In the genomic region with DNA sequence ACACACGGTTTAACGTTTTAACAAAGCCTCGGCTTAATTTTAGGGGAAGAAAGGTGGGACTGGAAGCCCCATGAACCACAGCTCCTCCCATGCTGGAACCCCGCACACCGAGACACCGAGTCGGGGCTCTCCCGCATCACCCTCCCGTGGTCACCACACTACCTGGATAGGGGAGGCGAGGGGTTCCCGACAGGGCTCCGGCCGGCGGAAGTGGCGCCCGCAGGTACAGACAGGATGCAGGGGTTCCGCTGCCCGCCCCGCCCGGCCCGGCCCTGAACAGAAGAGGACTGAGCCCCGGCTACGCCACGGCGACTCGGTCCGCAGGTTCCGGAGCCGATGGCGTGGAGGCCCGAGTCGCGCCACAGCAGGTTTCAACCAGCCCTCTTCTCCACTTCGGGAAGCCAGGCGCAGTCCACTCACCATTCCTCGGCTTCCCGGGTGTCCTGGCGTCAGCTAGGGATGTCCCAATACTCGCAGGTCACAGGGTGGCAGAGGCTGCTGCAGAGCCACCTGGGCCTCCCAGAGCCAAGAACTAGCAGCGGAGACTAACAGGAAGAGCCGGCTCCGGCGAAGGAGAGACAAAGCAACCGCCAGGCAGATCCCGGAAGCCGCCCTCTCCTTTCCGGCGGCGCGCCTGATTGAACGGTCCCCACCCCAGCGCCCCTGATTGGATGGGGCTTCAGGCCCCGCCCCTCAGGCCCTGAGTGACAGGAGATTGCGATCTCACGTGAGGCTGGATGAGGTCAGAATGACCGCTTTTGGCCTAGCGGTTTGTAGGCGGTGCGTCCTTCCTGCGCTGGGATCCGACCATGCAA, we compare ENCODE assay signal across 1 cellular context.
A peak's percentile ranks its signal among the peaks of the same experiment; 100 is the strongest.
TF ChIP-seq lines count a peak whose summit lies in the region.

A gene (minus strand): TSS at position 580 of the 815 bp plus-strand sequence. CDS start 157 bp downstream, at position 423.

TF ChIP-seq in HepG2, 621 proteins besides CTCF, POLR2A, EP300 and RAD21 (continued from another document and continues in another):
- 0 out of 2 replicates have a peak, but pooled peaks have one; percentile 26 for TF ChIP-seq RNF2 (conservative IDR thresholded peaks at IDR 0.05; ENCODE audit: low read depth)
- TF ChIP-seq GATAD2A (CRISPR knock-in tag; IDR thresholded peaks at IDR 0.05), result peak; percentile 59
- peak; percentile 58; the same call in 1 of the 2 replicates for TF ChIP-seq ZMAT3 (CRISPR knock-in tag; conservative IDR thresholded peaks at IDR 0.05)
- TF ChIP-seq REL (CRISPR knock-in tag; conservative IDR thresholded peaks at IDR 0.05), result 0 out of 2 replicates have a peak, but pooled peaks have one; percentile 36
- TF ChIP-seq, protein P1, sequence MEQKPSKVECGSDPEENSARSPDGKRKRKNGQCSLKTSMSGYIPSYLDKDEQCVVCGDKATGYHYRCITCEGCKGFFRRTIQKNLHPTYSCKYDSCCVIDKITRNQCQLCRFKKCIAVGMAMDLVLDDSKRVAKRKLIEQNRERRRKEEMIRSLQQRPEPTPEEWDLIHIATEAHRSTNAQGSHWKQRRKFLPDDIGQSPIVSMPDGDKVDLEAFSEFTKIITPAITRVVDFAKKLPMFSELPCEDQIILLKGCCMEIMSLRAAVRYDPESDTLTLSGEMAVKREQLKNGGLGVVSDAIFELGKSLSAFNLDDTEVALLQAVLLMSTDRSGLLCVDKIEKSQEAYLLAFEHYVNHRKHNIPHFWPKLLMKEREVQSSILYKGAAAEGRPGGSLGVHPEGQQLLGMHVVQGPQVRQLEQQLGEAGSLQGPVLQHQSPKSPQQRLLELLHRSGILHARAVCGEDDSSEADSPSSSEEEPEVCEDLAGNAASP (CRISPR knock-in tag; IDR thresholded peaks at IDR 0.05; ENCODE audit: borderline replicate concordance), result peak; percentile 40; the same call in 1 of the 2 replicates
- TF ChIP-seq HDAC1 (CRISPR knock-in tag; IDR thresholded peaks at IDR 0.05), result peak; percentile 87
- 0 out of 2 replicates have a peak, but pooled peaks have one; percentile 73 for TF ChIP-seq ZNF235 (CRISPR knock-in tag; IDR thresholded peaks at IDR 0.05; ENCODE audit: borderline replicate concordance)
- peak; percentile 56; the same call in 1 of the 2 replicates for TF ChIP-seq NKX3-1 (CRISPR knock-in tag; IDR thresholded peaks at IDR 0.05)
- TF ChIP-seq, protein P2, sequence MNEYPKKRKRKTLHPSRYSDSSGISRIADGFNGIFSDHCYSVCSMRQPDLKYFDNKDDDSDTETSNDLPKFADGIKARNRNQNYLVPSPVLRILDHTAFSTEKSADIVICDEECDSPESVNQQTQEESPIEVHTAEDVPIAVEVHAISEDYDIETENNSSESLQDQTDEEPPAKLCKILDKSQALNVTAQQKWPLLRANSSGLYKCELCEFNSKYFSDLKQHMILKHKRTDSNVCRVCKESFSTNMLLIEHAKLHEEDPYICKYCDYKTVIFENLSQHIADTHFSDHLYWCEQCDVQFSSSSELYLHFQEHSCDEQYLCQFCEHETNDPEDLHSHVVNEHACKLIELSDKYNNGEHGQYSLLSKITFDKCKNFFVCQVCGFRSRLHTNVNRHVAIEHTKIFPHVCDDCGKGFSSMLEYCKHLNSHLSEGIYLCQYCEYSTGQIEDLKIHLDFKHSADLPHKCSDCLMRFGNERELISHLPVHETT (CRISPR knock-in tag; conservative IDR thresholded peaks at IDR 0.05), result no peak
- TF ChIP-seq, protein P3, sequence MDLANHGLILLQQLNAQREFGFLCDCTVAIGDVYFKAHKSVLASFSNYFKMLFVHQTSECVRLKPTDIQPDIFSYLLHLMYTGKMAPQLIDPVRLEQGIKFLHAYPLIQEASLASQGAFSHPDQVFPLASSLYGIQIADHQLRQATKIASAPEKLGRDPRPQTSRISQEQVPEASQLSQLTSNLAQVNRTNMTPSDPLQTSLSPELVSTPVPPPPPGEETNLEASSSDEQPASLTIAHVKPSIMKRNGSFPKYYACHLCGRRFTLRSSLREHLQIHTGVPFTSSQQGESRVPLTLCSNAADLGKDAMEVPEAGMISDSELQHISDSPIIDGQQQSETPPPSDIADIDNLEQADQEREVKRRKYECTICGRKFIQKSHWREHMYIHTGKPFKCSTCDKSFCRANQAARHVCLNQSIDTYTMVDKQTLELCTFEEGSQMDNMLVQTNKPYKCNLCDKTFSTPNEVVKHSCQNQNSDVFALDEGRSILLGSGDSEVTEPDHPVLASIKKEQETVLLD (CRISPR knock-in tag; IDR thresholded peaks at IDR 0.05; ENCODE audit: low read depth), result 0 out of 2 replicates have a peak, but pooled peaks have one; percentile 31
- TF ChIP-seq ZNF670 (CRISPR knock-in tag; IDR thresholded peaks at IDR 0.05; ENCODE audit: borderline replicate concordance), result 0 out of 2 replicates have a peak, but pooled peaks have one; percentile 25
- no peak for TF ChIP-seq HES4 (CRISPR knock-in tag; IDR thresholded peaks at IDR 0.05; ENCODE audit: borderline replicate concordance)
- TF ChIP-seq BORCS8-MEF2B (CRISPR knock-in tag; IDR thresholded peaks at IDR 0.05), result peak; percentile 73
- TF ChIP-seq ZNF703 (CRISPR knock-in tag; IDR thresholded peaks at IDR 0.05; ENCODE audit: borderline replicate concordance), result peak; percentile 25; the same call in 1 of the 2 replicates
- no peak for TF ChIP-seq NONO (IDR thresholded peaks at IDR 0.05)
- TF ChIP-seq NONO (CRISPR knock-in tag; conservative IDR thresholded peaks at IDR 0.05), result peak; percentile 87
- TF ChIP-seq, protein P4, sequence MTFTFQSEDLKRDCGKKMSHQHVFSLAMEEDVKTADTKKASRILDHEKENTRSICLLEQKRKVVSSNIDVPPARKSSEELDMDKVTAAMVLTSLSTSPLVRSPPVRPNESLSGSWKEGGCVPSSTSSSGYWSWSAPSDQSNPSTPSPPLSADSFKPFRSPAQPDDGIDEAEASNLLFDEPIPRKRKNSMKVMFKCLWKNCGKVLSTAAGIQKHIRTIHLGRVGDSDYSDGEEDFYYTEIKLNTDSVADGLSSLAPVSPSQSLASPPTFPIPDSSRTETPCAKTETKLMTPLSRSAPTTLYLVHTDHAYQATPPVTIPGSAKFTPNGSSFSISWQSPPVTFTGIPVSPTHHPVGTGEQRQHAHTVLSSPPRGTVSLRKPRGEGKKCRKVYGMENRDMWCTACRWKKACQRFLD (CRISPR knock-in tag; IDR thresholded peaks at IDR 0.05; ENCODE audit: borderline replicate concordance), result peak; percentile 75; the same call in 1 of the 2 replicates
- peak; percentile 89 for TF ChIP-seq ZBTB21 (CRISPR knock-in tag; IDR thresholded peaks at IDR 0.05)
- TF ChIP-seq, protein P5, sequence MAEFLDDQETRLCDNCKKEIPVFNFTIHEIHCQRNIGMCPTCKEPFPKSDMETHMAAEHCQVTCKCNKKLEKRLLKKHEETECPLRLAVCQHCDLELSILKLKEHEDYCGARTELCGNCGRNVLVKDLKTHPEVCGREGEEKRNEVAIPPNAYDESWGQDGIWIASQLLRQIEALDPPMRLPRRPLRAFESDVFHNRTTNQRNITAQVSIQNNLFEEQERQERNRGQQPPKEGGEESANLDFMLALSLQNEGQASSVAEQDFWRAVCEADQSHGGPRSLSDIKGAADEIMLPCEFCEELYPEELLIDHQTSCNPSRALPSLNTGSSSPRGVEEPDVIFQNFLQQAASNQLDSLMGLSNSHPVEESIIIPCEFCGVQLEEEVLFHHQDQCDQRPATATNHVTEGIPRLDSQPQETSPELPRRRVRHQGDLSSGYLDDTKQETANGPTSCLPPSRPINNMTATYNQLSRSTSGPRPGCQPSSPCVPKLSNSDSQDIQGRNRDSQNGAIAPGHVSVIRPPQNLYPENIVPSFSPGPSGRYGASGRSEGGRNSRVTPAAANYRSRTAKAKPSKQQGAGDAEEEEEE (CRISPR knock-in tag; IDR thresholded peaks at IDR 0.05; ENCODE audit: borderline replicate concordance), result no peak; the same call in 1 of the 2 replicates
- peak; percentile 60; the same call in 1 of the 2 replicates for TF ChIP-seq NR2C2 (CRISPR knock-in tag; IDR thresholded peaks at IDR 0.05; ENCODE audit: borderline replicate concordance)
- TF ChIP-seq, protein P6, sequence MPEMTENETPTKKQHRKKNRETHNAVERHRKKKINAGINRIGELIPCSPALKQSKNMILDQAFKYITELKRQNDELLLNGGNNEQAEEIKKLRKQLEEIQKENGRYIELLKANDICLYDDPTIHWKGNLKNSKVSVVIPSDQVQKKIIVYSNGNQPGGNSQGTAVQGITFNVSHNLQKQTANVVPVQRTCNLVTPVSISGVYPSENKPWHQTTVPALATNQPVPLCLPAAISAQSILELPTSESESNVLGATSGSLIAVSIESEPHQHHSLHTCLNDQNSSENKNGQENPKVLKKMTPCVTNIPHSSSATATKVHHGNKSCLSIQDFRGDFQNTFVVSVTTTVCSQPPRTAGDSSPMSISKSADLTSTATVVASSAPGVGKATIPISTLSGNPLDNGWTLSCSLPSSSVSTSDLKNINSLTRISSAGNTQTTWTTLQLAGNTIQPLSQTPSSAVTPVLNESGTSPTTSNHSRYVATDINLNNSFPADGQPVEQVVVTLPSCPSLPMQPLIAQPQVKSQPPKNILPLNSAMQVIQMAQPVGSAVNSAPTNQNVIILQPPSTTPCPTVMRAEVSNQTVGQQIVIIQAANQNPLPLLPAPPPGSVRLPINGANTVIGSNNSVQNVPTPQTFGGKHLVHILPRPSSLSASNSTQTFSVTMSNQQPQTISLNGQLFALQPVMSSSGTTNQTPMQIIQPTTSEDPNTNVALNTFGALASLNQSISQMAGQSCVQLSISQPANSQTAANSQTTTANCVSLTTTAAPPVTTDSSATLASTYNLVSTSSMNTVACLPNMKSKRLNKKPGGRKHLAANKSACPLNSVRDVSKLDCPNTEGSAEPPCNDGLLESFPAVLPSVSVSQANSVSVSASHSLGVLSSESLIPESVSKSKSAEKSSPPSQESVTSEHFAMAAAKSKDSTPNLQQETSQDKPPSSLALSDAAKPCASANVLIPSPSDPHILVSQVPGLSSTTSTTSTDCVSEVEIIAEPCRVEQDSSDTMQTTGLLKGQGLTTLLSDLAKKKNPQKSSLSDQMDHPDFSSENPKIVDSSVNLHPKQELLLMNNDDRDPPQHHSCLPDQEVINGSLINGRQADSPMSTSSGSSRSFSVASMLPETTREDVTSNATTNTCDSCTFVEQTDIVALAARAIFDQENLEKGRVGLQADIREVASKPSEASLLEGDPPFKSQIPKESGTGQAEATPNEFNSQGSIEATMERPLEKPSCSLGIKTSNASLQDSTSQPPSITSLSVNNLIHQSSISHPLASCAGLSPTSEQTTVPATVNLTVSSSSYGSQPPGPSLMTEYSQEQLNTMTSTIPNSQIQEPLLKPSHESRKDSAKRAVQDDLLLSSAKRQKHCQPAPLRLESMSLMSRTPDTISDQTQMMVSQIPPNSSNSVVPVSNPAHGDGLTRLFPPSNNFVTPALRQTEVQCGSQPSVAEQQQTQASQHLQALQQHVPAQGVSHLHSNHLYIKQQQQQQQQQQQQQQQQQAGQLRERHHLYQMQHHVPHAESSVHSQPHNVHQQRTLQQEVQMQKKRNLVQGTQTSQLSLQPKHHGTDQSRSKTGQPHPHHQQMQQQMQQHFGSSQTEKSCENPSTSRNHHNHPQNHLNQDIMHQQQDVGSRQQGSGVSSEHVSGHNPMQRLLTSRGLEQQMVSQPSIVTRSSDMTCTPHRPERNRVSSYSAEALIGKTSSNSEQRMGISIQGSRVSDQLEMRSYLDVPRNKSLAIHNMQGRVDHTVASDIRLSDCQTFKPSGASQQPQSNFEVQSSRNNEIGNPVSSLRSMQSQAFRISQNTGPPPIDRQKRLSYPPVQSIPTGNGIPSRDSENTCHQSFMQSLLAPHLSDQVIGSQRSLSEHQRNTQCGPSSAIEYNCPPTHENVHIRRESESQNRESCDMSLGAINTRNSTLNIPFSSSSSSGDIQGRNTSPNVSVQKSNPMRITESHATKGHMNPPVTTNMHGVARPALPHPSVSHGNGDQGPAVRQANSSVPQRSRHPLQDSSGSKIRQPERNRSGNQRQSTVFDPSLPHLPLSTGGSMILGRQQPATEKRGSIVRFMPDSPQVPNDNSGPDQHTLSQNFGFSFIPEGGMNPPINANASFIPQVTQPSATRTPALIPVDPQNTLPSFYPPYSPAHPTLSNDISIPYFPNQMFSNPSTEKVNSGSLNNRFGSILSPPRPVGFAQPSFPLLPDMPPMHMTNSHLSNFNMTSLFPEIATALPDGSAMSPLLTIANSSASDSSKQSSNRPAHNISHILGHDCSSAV (CRISPR knock-in tag; IDR thresholded peaks at IDR 0.05; ENCODE audit: borderline replicate concordance), result no peak
- TF ChIP-seq, protein P7, sequence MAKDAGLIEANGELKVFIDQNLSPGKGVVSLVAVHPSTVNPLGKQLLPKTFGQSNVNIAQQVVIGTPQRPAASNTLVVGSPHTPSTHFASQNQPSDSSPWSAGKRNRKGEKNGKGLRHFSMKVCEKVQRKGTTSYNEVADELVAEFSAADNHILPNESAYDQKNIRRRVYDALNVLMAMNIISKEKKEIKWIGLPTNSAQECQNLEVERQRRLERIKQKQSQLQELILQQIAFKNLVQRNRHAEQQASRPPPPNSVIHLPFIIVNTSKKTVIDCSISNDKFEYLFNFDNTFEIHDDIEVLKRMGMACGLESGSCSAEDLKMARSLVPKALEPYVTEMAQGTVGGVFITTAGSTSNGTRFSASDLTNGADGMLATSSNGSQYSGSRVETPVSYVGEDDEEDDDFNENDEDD (CRISPR knock-in tag; IDR thresholded peaks at IDR 0.05; ENCODE audit: borderline replicate concordance), result peak; percentile 68
- peak; percentile 84 for TF ChIP-seq TBX2 (CRISPR knock-in tag; IDR thresholded peaks at IDR 0.05; ENCODE audit: borderline replicate concordance)
- peak; percentile 63; the same call in 1 of the 2 replicates for TF ChIP-seq ZC3H13 (CRISPR knock-in tag; IDR thresholded peaks at IDR 0.05)
- TF ChIP-seq MXI1 (IDR thresholded peaks at IDR 0.05; ENCODE audit: borderline replicate concordance, low read depth, low read length), result peak; percentile 49; the same call in 1 of the 3 replicates
- peak; percentile 77 for TF ChIP-seq ELF3 (CRISPR knock-in tag; IDR thresholded peaks at IDR 0.05)
- peak; percentile 92 for TF ChIP-seq ZSCAN31 (CRISPR knock-in tag; IDR thresholded peaks at IDR 0.05; ENCODE audit: low read depth)
- TF ChIP-seq ZNF563 (CRISPR knock-in tag; IDR thresholded peaks at IDR 0.05), result peak; percentile 60; the same call in 1 of the 2 replicates
- TF ChIP-seq, protein P8, sequence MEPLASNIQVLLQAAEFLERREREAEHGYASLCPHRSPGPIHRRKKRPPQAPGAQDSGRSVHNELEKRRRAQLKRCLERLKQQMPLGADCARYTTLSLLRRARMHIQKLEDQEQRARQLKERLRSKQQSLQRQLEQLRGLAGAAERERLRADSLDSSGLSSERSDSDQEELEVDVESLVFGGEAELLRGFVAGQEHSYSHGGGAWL (CRISPR knock-in tag; IDR thresholded peaks at IDR 0.05), result 0 out of 2 replicates have a peak, but pooled peaks have one; percentile 19
- TF ChIP-seq, protein P9, sequence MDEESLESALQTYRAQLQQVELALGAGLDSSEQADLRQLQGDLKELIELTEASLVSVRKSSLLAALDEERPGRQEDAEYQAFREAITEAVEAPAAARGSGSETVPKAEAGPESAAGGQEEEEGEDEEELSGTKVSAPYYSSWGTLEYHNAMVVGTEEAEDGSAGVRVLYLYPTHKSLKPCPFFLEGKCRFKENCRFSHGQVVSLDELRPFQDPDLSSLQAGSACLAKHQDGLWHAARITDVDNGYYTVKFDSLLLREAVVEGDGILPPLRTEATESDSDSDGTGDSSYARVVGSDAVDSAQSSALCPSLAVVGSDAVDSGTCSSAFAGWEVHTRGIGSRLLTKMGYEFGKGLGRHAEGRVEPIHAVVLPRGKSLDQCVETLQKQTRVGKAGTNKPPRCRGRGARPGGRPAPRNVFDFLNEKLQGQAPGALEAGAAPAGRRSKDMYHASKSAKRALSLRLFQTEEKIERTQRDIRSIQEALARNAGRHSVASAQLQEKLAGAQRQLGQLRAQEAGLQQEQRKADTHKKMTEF (CRISPR knock-in tag; IDR thresholded peaks at IDR 0.05), result peak; percentile 72
- peak; percentile 87; the same call in 1 of the 2 replicates for TF ChIP-seq ZNF350 (CRISPR knock-in tag; IDR thresholded peaks at IDR 0.05; ENCODE audit: borderline replicate concordance, low read depth)
- TF ChIP-seq ZZZ3 (CRISPR knock-in tag; IDR thresholded peaks at IDR 0.05; ENCODE audit: borderline replicate concordance), result 0 out of 2 replicates have a peak, but pooled peaks have one; percentile 57
- no peak for TF ChIP-seq ZFP36L1 (CRISPR knock-in tag; IDR thresholded peaks at IDR 0.05)
